In the genomic region with DNA sequence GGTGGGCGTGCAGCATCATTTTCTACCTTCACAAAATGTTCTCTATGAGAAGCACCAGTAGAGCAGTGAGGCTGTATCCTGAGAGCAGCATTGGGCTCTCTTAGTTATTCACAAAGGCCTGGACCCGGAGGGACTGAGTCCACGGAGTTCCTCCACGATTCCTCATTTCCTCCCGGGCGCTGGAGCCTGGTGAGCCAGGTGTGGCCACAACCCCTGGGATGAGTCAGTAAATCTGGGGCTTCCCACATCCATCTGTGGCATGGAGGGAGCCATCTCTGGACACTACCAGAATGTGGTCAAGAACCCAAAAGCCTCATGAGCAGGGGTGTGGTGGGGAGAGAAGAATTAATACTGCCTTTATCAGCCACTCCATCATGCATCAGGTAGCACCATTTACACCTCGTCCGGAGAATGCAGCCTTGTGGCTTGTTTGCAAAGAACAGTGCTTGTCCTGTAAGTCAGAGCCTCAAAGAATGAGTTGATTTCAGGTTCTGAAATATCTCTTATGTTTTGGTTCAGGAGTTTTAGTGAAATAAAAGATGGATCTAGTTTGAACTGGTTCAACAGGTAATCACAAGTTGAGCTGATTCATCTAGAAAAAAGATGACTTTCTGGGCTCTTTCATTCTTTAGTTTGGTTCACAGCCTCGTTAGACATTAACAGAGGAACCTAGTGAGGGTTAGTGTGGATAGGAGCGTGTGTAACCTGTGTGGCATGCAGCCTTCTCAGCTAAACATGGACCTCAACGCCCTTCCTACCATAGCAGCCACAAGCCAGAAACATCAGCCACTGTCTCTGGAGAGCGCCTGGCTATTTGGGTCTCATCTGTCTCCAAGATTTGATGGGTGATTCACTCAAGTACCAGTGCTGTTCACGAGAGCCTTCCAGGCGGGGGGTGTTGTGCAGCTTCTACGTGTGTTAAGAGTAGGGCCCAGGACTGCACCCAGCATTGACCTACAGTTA, we compare ENCODE assay signal across 14 cellular contexts.
DNase-seq lines count a peak whose midpoint lies in the region; ATAC-seq and TF ChIP-seq lines count a peak whose summit lies in the region.
"Had no signal": no experiment of that assay in that cellular context is flagged by ENCODE, and none has a peak within 500 bp of the region (broad histone marks: within the 10 kb centered on the region; RNA-seq: fewer than 3 reads in every experiment).

No MANE protein-coding gene starts in this region.

- no peak for TF ChIP-seq POLR2A in IMR-90 (IDR thresholded peaks at IDR 0.05; ENCODE audit: low read depth, low read length)
- TF ChIP-seq POLR2A in stomach (IDR thresholded peaks at IDR 0.05), result no peak

- dilution Hi-C loops in IMR-90 (cut with HindIII; ENCODE audit: low sequenced_read_pairs, unreplicated experiment), result no loop called here

- in situ Hi-C loops in IMR-90 (cut with MboI; ENCODE audit: low sequenced_read_pairs), result no loop called here

- H3K23ac ChIP-seq in IMR-90 (ENCODE audit: low read depth, low read length), result no peak overlapping the region

- no peak overlapping the region for H4K91ac ChIP-seq in IMR-90 (ENCODE audit: insufficient read depth, low read depth, low read length)

- no peaks in the 10 kb centered on the region for H3K36me3 Mint-ChIP-seq in activated CD4-positive, alpha-beta T cell treated with anti-CD3 and anti-CD28 coated beads for 36 hours (ENCODE audit: low read depth)

- H3K4me1 ChIP-seq in IMR-90 (ENCODE audit: control insufficient read depth, insufficient read depth, low read length) (no peaks in the 10 kb centered on the region), stomach (peaks cover 0 to 3% (median 0%) of the 10 kb centered on the region in 4 donors)
- H3K4me1 ChIP-seq: A549 had no signal

- H3K9me1 ChIP-seq in IMR-90 (ENCODE audit: insufficient read depth, low read length), result no peaks in the 10 kb centered on the region

- H4K8ac ChIP-seq in IMR-90 (ENCODE audit: low read depth in 2 of 2, low read length in 2 of 2), result no peak overlapping the region

- no peak overlapping the region for H2AK5ac ChIP-seq in IMR-90 (ENCODE audit: low read depth, low read length)

- no peaks in the 10 kb centered on the region for H3K27me3 Mint-ChIP-seq in activated CD4-positive, alpha-beta T cell treated with anti-CD3 and anti-CD28 coated beads for 36 hours
- H3K27me3 Mint-ChIP-seq: dendritic cell treated with granulocyte-macrophage colony-stimulating factor and Interleukin-4, amounts not matched to agents 40 ng/mL and 50 ng/mL, for 4 days had no signal

- no peak overlapping the region for H3K4me2 ChIP-seq in IMR-90 (ENCODE audit: low read depth, low read length)
- H3K4me2 ChIP-seq: A549 had no signal

- no peaks in the 10 kb centered on the region for H4K20me1 ChIP-seq in IMR-90 (ENCODE audit: insufficient read depth, low read length)

- H3K27ac Mint-ChIP-seq in activated CD4-positive, alpha-beta T cell treated with anti-CD3 and anti-CD28 coated beads for 36 hours, result no peak overlapping the region
- H3K27ac Mint-ChIP-seq: dendritic cell treated with granulocyte-macrophage colony-stimulating factor and Interleukin-4, amounts not matched to agents 40 ng/mL and 50 ng/mL, for 4 days had no signal

- TF ChIP-seq RAD21 in IMR-90 (IDR thresholded peaks at IDR 0.05; ENCODE audit: low read length), result no peak

- POLR2A ChIA-PET in IMR-90 (lab: Charles Lee; ENCODE audit: unreplicated experiment), result no interaction called here
- POLR2A ChIA-PET in activated CD4-positive, alpha-beta T cell treated with anti-CD3 and anti-CD28 coated beads for 36 hours (lab: Charles Lee), result no interaction called here

- no peaks in the 10 kb centered on the region for H3K36me3 ChIP-seq in IMR-90 (ENCODE audit: control insufficient read depth, insufficient read depth, low read length)
- no peaks in the 10 kb centered on the region for H3K36me3 ChIP-seq in stomach

- no peak overlapping the region for H2AFZ ChIP-seq in IMR-90 (replicated peaks; ENCODE audit: low read length, poor library complexity)

- no peak overlapping the region for H3K4me3 Mint-ChIP-seq in activated CD4-positive, alpha-beta T cell treated with anti-CD3 and anti-CD28 coated beads for 36 hours
- H3K4me3 Mint-ChIP-seq: dendritic cell treated with granulocyte-macrophage colony-stimulating factor and Interleukin-4, amounts not matched to agents 40 ng/mL and 50 ng/mL, for 4 days had no signal

- intact Hi-C loops in IMR-90 (cut with micrococcal nuclease) (no loop called here), stomach (cut with DNase I; ENCODE audit: low total_unique reads) (no loop called here)
- intact Hi-C loops in activated CD4-positive, alpha-beta T cell treated with anti-CD3 and anti-CD28 coated beads for 36 hours (cut with DNase I, micrococcal nuclease), result no loop called here

- TF ChIP-seq CTCF in IMR-90 (conservative IDR thresholded peaks at IDR 0.05; ENCODE audit: low read depth, low read length), result no peak
- no peak for TF ChIP-seq CTCF in stomach (IDR thresholded peaks at IDR 0.05)

- CTCF ChIA-PET in IMR-90 (lab: Yijun Ruan, JAX), result no interaction called here
- CTCF ChIA-PET in activated CD4-positive, alpha-beta T cell treated with anti-CD3 and anti-CD28 coated beads for 36 hours (lab: Charles Lee), result no interaction called here

- H3K56ac ChIP-seq in IMR-90 (ENCODE audit: extremely low read depth, insufficient read depth, low read length), result no peak overlapping the region

- no peak overlapping the region for H2AK9ac ChIP-seq in IMR-90 (replicated peaks; ENCODE audit: low read depth, low read length, poor library complexity)

- H3K18ac ChIP-seq in IMR-90 (ENCODE audit: low read depth, low read length), result no peak overlapping the region

- H2BK20ac ChIP-seq in IMR-90 (ENCODE audit: low read depth, low read length), result no peak overlapping the region

- no peak overlapping the region for H3K4ac ChIP-seq in IMR-90 (ENCODE audit: low read depth, low read length)

- peak; percentile 33 for DNase-seq in activated CD8-positive, alpha-beta memory T cell treated with anti-CD3 and anti-CD28 coated beads for 24 hours
- no peak for DNase-seq in activated CD8-positive, alpha-beta memory T cell treated with anti-CD3 and anti-CD28 coated beads, Interleukin-2, amount 50 U/mL, for 4 hours
- DNase-seq in IMR-90, result peak; percentile 7
- DNase-seq in epithelial cell of prostate (ENCODE audit: low read depth, low spot score), result peak; percentile 49
- peak; percentile 16 for DNase-seq in stomach
- DNase-seq in NCI-H1105 (lab: John Stamatoyannopoulos, UW), result no peak
- DNase-seq in activated CD4-positive, alpha-beta T cell treated with anti-CD3 and anti-CD28 coated beads for 36 hours, result no peak
- DNase-seq: activated T-cell treated with anti-CD3 and anti-CD28 coated beads, Interleukin-2, amount 50 U/mL, for 1 hour; GF-D8; midbrain; NCI-H2171 treated with DMSO at 0.1 percent for 48 hours had no signal

- H3K27ac ChIP-seq in IMR-90 (ENCODE audit: insufficient read depth, low read length), result no peak overlapping the region
- peak overlapping the region; percentile 70 for H3K27ac ChIP-seq in epithelial cell of prostate
- H3K27ac ChIP-seq in stomach, result no peak overlapping the region
- H3K27ac ChIP-seq: A549 had no signal

- no peak overlapping the region for H2BK15ac ChIP-seq in IMR-90 (ENCODE audit: low read depth, low read length)

- H3K4me3 ChIP-seq in IMR-90 (ENCODE audit: insufficient read depth, low read depth, low read length) (no peak overlapping the region), stomach (no peak overlapping the region)
- H3K4me3 ChIP-seq: A549 had no signal

- ATAC-seq in IMR-90 (ENCODE audit: low read depth) (no peak), HG03097 (IDR thresholded peaks at IDR 0.05; ENCODE audit: low FRiP score, unreplicated experiment) (no peak)
- ATAC-seq in activated CD4-positive, alpha-beta T cell treated with anti-CD3 and anti-CD28 coated beads for 36 hours, result no peak
- ATAC-seq: A549 had no signal

- WGBS in IMR-90 (ENCODE audit: extremely low coverage in 2 of 2, insufficient read length in 1 of 2), 2 experiments, result no CpG with 5 or more reads among the region's 15 CpGs
- WGBS in stomach, 5 donors, result 77 to 87% (median 78%) methylated on average over 13 to 15 of the region's 15 CpGs

- H3K9me3 Mint-ChIP-seq in activated CD4-positive, alpha-beta T cell treated with anti-CD3 and anti-CD28 coated beads for 36 hours (ENCODE audit: low read depth), result peaks cover 3% of the 10 kb centered on the region

- H4K5ac ChIP-seq in IMR-90 (ENCODE audit: low read depth, low read length), result no peak overlapping the region

- no peak overlapping the region for H3K9ac ChIP-seq in IMR-90 (ENCODE audit: low read depth, low read length)

- no TSS peak for BruUV-seq in IMR-90 (replicated peaks; lab: Mats Ljungman, UMichigan)

- H2BK5ac ChIP-seq in IMR-90 (ENCODE audit: low read depth, low read length, poor library complexity, severe bottlenecking), result no peak overlapping the region

- peaks cover 4% of the 10 kb centered on the region; the same call in 1 of the 2 replicates for H3K9me3 ChIP-seq in IMR-90 (ENCODE audit: control insufficient read depth, insufficient read depth, low read length)
- peaks cover 0 to 9% (median 5%) of the 10 kb centered on the region in 4 donors for H3K9me3 ChIP-seq in stomach

- H3K14ac ChIP-seq in IMR-90 (replicated peaks; ENCODE audit: low read depth, low read length), result no peak overlapping the region

- H2BK120ac ChIP-seq in IMR-90 (ENCODE audit: low read depth, low read length), result no peak overlapping the region

- H3K27me3 ChIP-seq in IMR-90 (ENCODE audit: control insufficient read depth, insufficient read depth, low read length) (peaks cover 5% of the 10 kb centered on the region; the same call in 1 of the 2 replicates), stomach (peaks cover 0 to 7% (median 0%) of the 10 kb centered on the region in 3 donors)

- peaks cover 5% of the 10 kb centered on the region for H3K4me1 Mint-ChIP-seq in activated CD4-positive, alpha-beta T cell treated with anti-CD3 and anti-CD28 coated beads for 36 hours

- no peak for TF ChIP-seq EP300 in stomach (IDR thresholded peaks at IDR 0.05)

- no peaks in the 10 kb centered on the region for H3K79me1 ChIP-seq in IMR-90 (ENCODE audit: low read depth in 1 of 2, low read length in 2 of 2)

TF ChIP-seq in IMR-90, 13 proteins besides CTCF, POLR2A, EP300 and RAD21 (continues in another document):
- no peak for TF ChIP-seq FOS (IDR thresholded peaks at IDR 0.05; ENCODE audit: low read depth, low read length)
- TF ChIP-seq MAFK (IDR thresholded peaks at IDR 0.05; ENCODE audit: low read depth, low read length), result no peak
- TF ChIP-seq CEBPB (IDR thresholded peaks at IDR 0.05; ENCODE audit: low read depth, low read length), result no peak
- no peak for TF ChIP-seq SMC3 (IDR thresholded peaks at IDR 0.05; ENCODE audit: low read depth, low read length)
- no peak for TF ChIP-seq RFX5 (IDR thresholded peaks at IDR 0.05; ENCODE audit: low read depth, low read length)
- no peak for TF ChIP-seq CHD1 (IDR thresholded peaks at IDR 0.05; ENCODE audit: low read depth, low read length)
- no peak for TF ChIP-seq BHLHE40 (IDR thresholded peaks at IDR 0.05; ENCODE audit: low read depth, low read length)
- TF ChIP-seq NFE2L2 (IDR thresholded peaks at IDR 0.05; ENCODE audit: low read depth, low read length), result no peak

Comparison
In these comparisons a context has a peak if more than half of its experiments do, and no peak if none do; other contexts are left out.
1. DNase-seq: peak in activated CD8-positive, alpha-beta memory T cell treated with anti-CD3 and anti-CD28 coated beads for 24 hours (single experiment), IMR-90 (single experiment), epithelial cell of prostate (single experiment) and stomach (single experiment); none in activated CD8-positive, alpha-beta memory T cell treated with anti-CD3 and anti-CD28 coated beads, Interleukin-2, amount 50 U/mL, for 4 hours (single experiment), NCI-H1105 (single experiment) and activated CD4-positive, alpha-beta T cell treated with anti-CD3 and anti-CD28 coated beads for 36 hours (single experiment).